ENCODE assay signal across 8 cellular contexts in genomic region chr2:27191107-27191829, GRCh38. TPM values are rescaled to one million over a fixed set of nuclear protein-coding genes. Genes with fewer than 3 reads are reported as not detected.
DNase-seq lines count a peak whose midpoint lies in the region; ATAC-seq and TF ChIP-seq lines count a peak whose summit lies in the region.

No MANE protein-coding gene starts in this region.

- H3K9me2 ChIP-seq in HCT116 (ENCODE audit: insufficient read depth) = no peaks in the 10 kb centered on the region

- H3K4me3 ChIP-seq in HCT116 (replicated peaks in 1 of 2; ENCODE audit: low read depth in 1 of 2, low read length in 2 of 2) = no peak overlapping the region

- POLR2A ChIA-PET in HCT116 (lab: Charles Lee) = no interaction called here

- intact Hi-C loops in HCT116 (cut with micrococcal nuclease) = loop anchor here (1.0 to 10.0 kb wide), 2 partner anchors 93 to 226 kb away; no protein-coding TSS in a partner anchor

- H3K27me3 ChIP-seq in HCT116 (ENCODE audit: insufficient read depth, low read length) = no peaks in the 10 kb centered on the region

- TF ChIP-seq CTCF in HCT116 (IDR thresholded peaks at IDR 0.05 in 2 of 3, conservative IDR thresholded peaks at IDR 0.05 in 1 of 3; ENCODE audit: borderline replicate concordance in 1 of 3, insufficient read depth in 1 of 3, low read depth in 2 of 3, low read length in 2 of 3) = peak; percentile 71 to 87 (median 74)

- no peak overlapping the region for H3K27ac ChIP-seq in HCT116 (ENCODE audit: low read depth, low read length)

- peak; percentile 35 for DNase-seq in COLO668 (lab: John Stamatoyannopoulos, UW; ENCODE audit: unreplicated experiment)
- DNase-seq in HCT116 (ENCODE audit: low read depth, low spot score) = peak; percentile 43
- DNase-seq in NCI-H748 treated with DMSO at 0.1 percent for 48 hours (lab: John Stamatoyannopoulos, UW) = peak; percentile 32
- peak; percentile 39 to 41 for DNase-seq in activated T-cell treated with anti-CD3 and anti-CD28 coated beads, Interleukin-2, amount 50 U/mL, for 48 hours
- peak; percentile 54 for DNase-seq in germinal center (ENCODE audit: low spot score)
- peak; percentile 68 for DNase-seq in pons (ENCODE audit: low spot score)
- no peak for DNase-seq in NCI-H1048 (lab: John Stamatoyannopoulos, UW)
- no peak for DNase-seq in GM19240 (ENCODE audit: insufficient read length, low spot score)

- H3K79me2 ChIP-seq in HCT116 (ENCODE audit: insufficient read depth, low read length) = no peaks in the 10 kb centered on the region

- ATAC-seq in HCT116 = peak; percentile 97

- H2AFZ ChIP-seq in HCT116 (ENCODE audit: low read depth, low read length, poor library complexity, severe bottlenecking) = peak overlapping the region; percentile 27

- no peaks in the 10 kb centered on the region for H3K36me3 ChIP-seq in HCT116 (ENCODE audit: control insufficient read depth in 1 of 2, insufficient read depth in 2 of 2, low read length in 2 of 2)

- no peaks in the 10 kb centered on the region for H3K9me3 ChIP-seq in HCT116 (ENCODE audit: control insufficient read depth in 1 of 2, insufficient read depth in 1 of 2, low read depth in 1 of 2, low read length in 2 of 2)

- no peaks in the 10 kb centered on the region for H4K20me1 ChIP-seq in HCT116 (ENCODE audit: insufficient read depth)

- CTCF ChIA-PET in HCT116 (lab: Charles Lee) = interaction anchor here (0.6 to 1.6 kb wide), 15 partner anchors 12 to 248 kb away, joined by 3 to 9 read pairs (median 4); partner anchors contain the start of genes ATRAID and SLC5A6

- no peak overlapping the region for H3K9ac ChIP-seq in HCT116 (ENCODE audit: low read length)

- H3K4me1 ChIP-seq in HCT116 (ENCODE audit: control insufficient read depth in 1 of 2, insufficient read depth in 2 of 2, low read length in 2 of 2) = no peaks in the 10 kb centered on the region

- peak; percentile 85 for TF ChIP-seq RAD21 in HCT116 (IDR thresholded peaks at IDR 0.05; ENCODE audit: low read depth)

- RAD21 ChIA-PET in HCT116 (lab: Charles Lee; ENCODE audit: low non-redundant PET in 1 of 2, low total read pairs in 2 of 2, uncharacterized antibody in 2 of 2, unreplicated experiment in 2 of 2) = no interaction called here

- no peak overlapping the region for H3K4me2 ChIP-seq in HCT116 (ENCODE audit: low read length)

- no peak for TF ChIP-seq POLR2A in HCT116 (IDR thresholded peaks at IDR 0.05; ENCODE audit: borderline replicate concordance, extremely low read depth, insufficient read depth, insufficient read length)

- no TSS peak for BruUV-seq in HCT116 (replicated peaks; lab: Mats Ljungman, UMichigan)

TF ChIP-seq in HCT116, 20 proteins besides CTCF, POLR2A, EP300 and RAD21:
- no peak for TF ChIP-seq JUND (IDR thresholded peaks at IDR 0.05)
- TF ChIP-seq FOSL1 (IDR thresholded peaks at IDR 0.05; ENCODE audit: low read depth) = no peak
- TF ChIP-seq SRF (IDR thresholded peaks at IDR 0.05; ENCODE audit: low read depth) = no peak
- TF ChIP-seq EGR1 (IDR thresholded peaks at IDR 0.05; ENCODE audit: low read depth) = no peak
- TF ChIP-seq, protein P1, sequence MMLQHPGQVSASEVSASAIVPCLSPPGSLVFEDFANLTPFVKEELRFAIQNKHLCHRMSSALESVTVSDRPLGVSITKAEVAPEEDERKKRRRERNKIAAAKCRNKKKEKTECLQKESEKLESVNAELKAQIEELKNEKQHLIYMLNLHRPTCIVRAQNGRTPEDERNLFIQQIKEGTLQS (IDR thresholded peaks at IDR 0.05) = no peak
- no peak for TF ChIP-seq POLR2AphosphoS5 (IDR thresholded peaks at IDR 0.05; ENCODE audit: low read depth, low read length)
- no peak for TF ChIP-seq ZNF274 (IDR thresholded peaks at IDR 0.05; ENCODE audit: low read depth, low read length)
- TF ChIP-seq ZFX (IDR thresholded peaks at IDR 0.05) = no peak
- no peak for TF ChIP-seq CEBPB (IDR thresholded peaks at IDR 0.05; ENCODE audit: low read depth)
- no peak for TF ChIP-seq SP1 (IDR thresholded peaks at IDR 0.05; ENCODE audit: low read depth)
- TF ChIP-seq SIN3A (IDR thresholded peaks at IDR 0.05; ENCODE audit: low read depth) = no peak
- TF ChIP-seq ZBTB33 (IDR thresholded peaks at IDR 0.05; ENCODE audit: extremely low read depth, insufficient replicate concordance, low read length) = no peak
- no peak for TF ChIP-seq ELF1 (IDR thresholded peaks at IDR 0.05; ENCODE audit: borderline replicate concordance, low read depth)
- TF ChIP-seq, protein P2, sequence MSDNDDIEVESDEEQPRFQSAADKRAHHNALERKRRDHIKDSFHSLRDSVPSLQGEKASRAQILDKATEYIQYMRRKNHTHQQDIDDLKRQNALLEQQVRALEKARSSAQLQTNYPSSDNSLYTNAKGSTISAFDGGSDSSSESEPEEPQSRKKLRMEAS (IDR thresholded peaks at IDR 0.05) = no peak
- no peak for TF ChIP-seq EZH2 (IDR thresholded peaks at IDR 0.05)
- no peak for TF ChIP-seq CBX3 (IDR thresholded peaks at IDR 0.05; ENCODE audit: low read depth)
TF ChIP-seq in HCT116: peak in this region for 0.

RNA-seq across cellular contexts. Expression of gene ATRAID, which starts 20.6 kb away (rescaled TPM):
- 93.6 TPM for total RNA-seq in HCT116 (2021; ENCODE audit: unreplicated experiment)
- polyA plus RNA-seq in HCT116 (2012) = 97.4 and 124 TPM in 2 replicates

RNA-seq across cellular contexts. Expression of gene SLC5A6, which starts 20.8 kb away (rescaled TPM):
- 55.4 TPM for total RNA-seq in HCT116 (2021; ENCODE audit: unreplicated experiment)
- polyA plus RNA-seq in HCT116 (2012) = 40.8 and 47.1 TPM in 2 replicates

RNA-seq across cellular contexts. Expression of gene CAD, which starts 25.9 kb away (rescaled TPM):
- total RNA-seq in HCT116 (2021; ENCODE audit: unreplicated experiment) = 114 TPM
- 86.2 and 90.4 TPM in 2 replicates for polyA plus RNA-seq in HCT116 (2012)

RNA-seq across cellular contexts. Expression of gene TCF23, which starts 42.5 kb away (rescaled TPM):
- not detected for total RNA-seq in HCT116 (2021; ENCODE audit: unreplicated experiment)
- not detected in 2 replicates for polyA plus RNA-seq in HCT116 (2012)

RNA-seq across cellular contexts. Expression of gene PRR30, which starts 52.1 kb away (rescaled TPM):
- total RNA-seq in HCT116 (2021; ENCODE audit: unreplicated experiment) = not detected
- not detected in 2 replicates for polyA plus RNA-seq in HCT116 (2012)

Comparison
In these comparisons a context has a peak if more than half of its experiments do, and no peak if none do; other contexts are left out.
1. DNase-seq: peak in COLO668 (single experiment), HCT116 (single experiment), NCI-H748 treated with DMSO at 0.1 percent for 48 hours (single experiment), activated T-cell treated with anti-CD3 and anti-CD28 coated beads, Interleukin-2, amount 50 U/mL, for 48 hours (2 of 2), germinal center (single experiment) and pons (single experiment); none in NCI-H1048 (single experiment) and GM19240 (single experiment).